Comparison of ENCODE assay signal across 15 cellular contexts in the genomic region with DNA sequence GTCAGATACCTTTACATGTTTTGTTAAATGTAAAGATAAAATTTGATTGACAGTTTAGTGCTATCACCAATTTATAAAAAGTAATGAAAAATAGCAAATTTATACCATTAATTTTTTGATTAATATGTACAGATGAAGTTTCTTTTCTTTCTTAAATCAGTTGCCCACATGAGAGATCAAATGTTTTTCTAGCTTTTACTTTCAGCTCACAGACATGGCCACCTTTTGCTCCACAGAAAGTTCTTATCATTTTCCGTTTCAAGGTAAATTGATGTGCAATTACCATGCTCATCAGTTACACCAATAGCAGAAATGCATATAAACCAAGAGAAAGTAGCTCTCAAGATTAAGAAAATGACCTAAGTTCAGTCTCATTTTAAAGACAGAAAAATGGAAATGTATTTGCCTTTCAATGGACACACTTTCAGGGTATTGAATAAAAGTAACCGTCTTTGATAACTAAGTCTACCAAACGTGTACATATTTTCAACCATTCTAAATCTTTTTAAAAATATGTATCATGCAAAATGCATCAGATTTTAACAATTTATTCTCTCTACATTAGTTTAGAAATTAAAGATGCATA. TPM values are rescaled to one million over a fixed set of nuclear protein-coding genes. Genes with fewer than 3 reads are reported as not detected.
A peak's percentile ranks its signal among the peaks of the same experiment; 100 is the strongest.
DNase-seq lines count a peak whose midpoint lies in the region; ATAC-seq and TF ChIP-seq lines count a peak whose summit lies in the region.
"Had no signal": no experiment of that assay in that cellular context is flagged by ENCODE, and none has a peak within 500 bp of the region (broad histone marks: within the 10 kb centered on the region; RNA-seq: fewer than 3 reads in every experiment).

No MANE protein-coding gene starts in this region.

- ATAC-seq in activated T-cell treated with anti-CD3 and anti-CD28 coated beads, Interleukin-2, amount 50 U/mL, for 72 hours (replicated peaks in 1 of 2): no peak
- ATAC-seq in HG03139 (IDR thresholded peaks at IDR 0.05; ENCODE audit: unreplicated experiment): no peak

- H3K4me3 ChIP-seq in hepatocyte: no peak overlapping the region
- H3K4me3 ChIP-seq in transverse colon: peak overlapping the region in 2 of 4 donors; percentile 34 to 57

- intact Hi-C loops in activated CD4-positive, alpha-beta memory T cell treated with anti-CD3 and anti-CD28 coated beads for 36 hours (cut with micrococcal nuclease): loop anchor here (2.0 kb wide), 2 partner anchors 17 to 321 kb away; partner anchors contain the start of gene EXOC2
- intact Hi-C loops in transverse colon (cut with DNase I; ENCODE audit: low total_unique reads): loop anchor here (10.0 kb wide), 1 partner anchor 115 kb away; no protein-coding TSS in a partner anchor

- DNase-seq in activated T-cell treated with anti-CD3 and anti-CD28 coated beads, Interleukin-2, amount 50 U/mL, for 72 hours: no peak
- no peak for DNase-seq in activated T-cell treated with anti-CD3 and anti-CD28 coated beads, Interleukin-2, amount 50 U/mL, for 1 hour
- DNase-seq in activated CD4-positive, alpha-beta memory T cell treated with anti-CD3 and anti-CD28 coated beads for 36 hours: no peak
- no peak for DNase-seq in hepatocyte (ENCODE audit: low spot score)
- DNase-seq in transverse colon: no peak
- DNase-seq in Kasumi-1 (lab: John Stamatoyannopoulos, UW): no peak
- DNase-seq in SIG-M5 (lab: John Stamatoyannopoulos, UW): no peak
- DNase-seq: activated CD4-positive, CD25-positive, alpha-beta regulatory T cell; activated effector memory CD4-positive, alpha-beta T cell treated with anti-CD3 and anti-CD28 coated beads, Interleukin-2, amount 50 U/mL, for 16 hours; effector CD4-positive, alpha-beta T cell; foreskin melanocyte; mesenchymal stem cell; NCI-H2227 treated with DMSO at 0.1 percent for 48 hours had no signal

- H3K4me1 ChIP-seq in hepatocyte (ENCODE audit: insufficient read depth) (peaks cover 3% of the 10 kb centered on the region), transverse colon (peaks cover 0 to 16% (median 2%) of the 10 kb centered on the region in 4 donors)
- H3K4me1 ChIP-seq: parathyroid adenoma had no signal

- H3K27me3 Mint-ChIP-seq in activated T-cell treated with anti-CD3 and anti-CD28 coated beads, Interleukin-2, amount 50 U/mL, for 72 hours (ENCODE audit: low read depth): peaks cover 13% of the 10 kb centered on the region
- H3K27me3 Mint-ChIP-seq in activated CD4-positive, alpha-beta memory T cell treated with anti-CD3 and anti-CD28 coated beads for 36 hours: peaks cover 7% of the 10 kb centered on the region

- no peak for TF ChIP-seq POLR2A in transverse colon (IDR thresholded peaks at IDR 0.05)

- H3K27me3 ChIP-seq in hepatocyte (peaks cover 8% of the 10 kb centered on the region), transverse colon (peaks cover 40% of the 10 kb centered on the region)

- no peaks in the 10 kb centered on the region for H3K9me2 ChIP-seq in hepatocyte (replicated peaks; ENCODE audit: insufficient read depth)

- H3K4me2 ChIP-seq in hepatocyte: peak overlapping the region; percentile 97

- no peaks in the 10 kb centered on the region for H3K36me3 Mint-ChIP-seq in activated T-cell treated with anti-CD3 and anti-CD28 coated beads, Interleukin-2, amount 50 U/mL, for 72 hours (ENCODE audit: insufficient read depth in 2 of 2)
- no peaks in the 10 kb centered on the region for H3K36me3 Mint-ChIP-seq in activated CD4-positive, alpha-beta memory T cell treated with anti-CD3 and anti-CD28 coated beads for 36 hours

- CTCF ChIA-PET in activated CD4-positive, alpha-beta memory T cell treated with anti-CD3 and anti-CD28 coated beads for 36 hours (lab: Charles Lee): interaction anchor here (0.6 to 1.0 kb wide), 3 partner anchors 9 to 540 kb away, joined by 3 to 4 read pairs (median 3); no protein-coding TSS in a partner anchor

- no peaks in the 10 kb centered on the region for H3K36me3 ChIP-seq in hepatocyte (replicated peaks; ENCODE audit: insufficient read depth, low read depth)
- no peaks in the 10 kb centered on the region for H3K36me3 ChIP-seq in transverse colon

- in situ Hi-C loops in transverse colon (cut with MboI; ENCODE audit: low pct_ligation_motif_present in 1 of 4, low pct_unique_long_range_greater_than_20kb in 1 of 4, low sequenced_read_pairs in 3 of 4): loop anchor here in 1 of 4 donors (25.0 kb wide), 1 partner anchor 678 kb away; the partner anchor contains the start of gene FOXF2

- peak overlapping the region; percentile 98 for H3K27ac Mint-ChIP-seq in activated T-cell treated with anti-CD3 and anti-CD28 coated beads, Interleukin-2, amount 50 U/mL, for 72 hours
- H3K27ac Mint-ChIP-seq in activated CD4-positive, alpha-beta memory T cell treated with anti-CD3 and anti-CD28 coated beads for 36 hours: no peak overlapping the region

- POLR2A ChIA-PET in activated CD4-positive, alpha-beta memory T cell treated with anti-CD3 and anti-CD28 coated beads for 36 hours (lab: Charles Lee): interaction anchor here (1.5 kb wide), 1 partner anchor 26 kb away, joined by 3 read pairs; no protein-coding TSS in a partner anchor

- WGBS in hepatocyte (ENCODE audit: low lambda C conversion rate, missing lambda C conversion rate): 81% methylated on average over 3 of the region's 3 CpGs
- 69 to 78% methylated on average over 3 of the region's 3 CpGs for WGBS in transverse colon (ENCODE audit: low coverage in 1 of 2), 2 donors

- H2AFZ ChIP-seq in hepatocyte: no peak overlapping the region

- TF ChIP-seq CTCF in hepatocyte (IDR thresholded peaks at IDR 0.05; ENCODE audit: poor library complexity) (no peak), transverse colon (IDR thresholded peaks at IDR 0.05) (no peak)

- peak overlapping the region; percentile 94 to 98 for H3K4me3 Mint-ChIP-seq in activated T-cell treated with anti-CD3 and anti-CD28 coated beads, Interleukin-2, amount 50 U/mL, for 72 hours
- H3K4me3 Mint-ChIP-seq in activated CD4-positive, alpha-beta memory T cell treated with anti-CD3 and anti-CD28 coated beads for 36 hours: peak overlapping the region; percentile 5

- peaks cover 43% of the 10 kb centered on the region for H3K4me1 Mint-ChIP-seq in activated T-cell treated with anti-CD3 and anti-CD28 coated beads, Interleukin-2, amount 50 U/mL, for 72 hours (ENCODE audit: low read depth)
- H3K4me1 Mint-ChIP-seq in activated CD4-positive, alpha-beta memory T cell treated with anti-CD3 and anti-CD28 coated beads for 36 hours (ENCODE audit: low read depth): peaks cover 26% of the 10 kb centered on the region

- peaks cover 3% of the 10 kb centered on the region for H3K79me2 ChIP-seq in hepatocyte
- H3K79me2 ChIP-seq: parathyroid adenoma had no signal

- no peak for TF ChIP-seq EP300 in transverse colon (IDR thresholded peaks at IDR 0.05; ENCODE audit: low read depth)

- no peaks in the 10 kb centered on the region for H3K9me3 Mint-ChIP-seq in activated T-cell treated with anti-CD3 and anti-CD28 coated beads, Interleukin-2, amount 50 U/mL, for 72 hours
- H3K9me3 Mint-ChIP-seq in activated CD4-positive, alpha-beta memory T cell treated with anti-CD3 and anti-CD28 coated beads for 36 hours: no peaks in the 10 kb centered on the region

- H3K27ac ChIP-seq in hepatocyte: peak overlapping the region; percentile 95
- peak overlapping the region; percentile 85 to 92 (median 90) for H3K27ac ChIP-seq in transverse colon

- H4K20me1 ChIP-seq in hepatocyte (ENCODE audit: insufficient read depth, poor library complexity, severe bottlenecking): no peaks in the 10 kb centered on the region

- H3K9me3 ChIP-seq in hepatocyte (ENCODE audit: low read depth): no peaks in the 10 kb centered on the region
- H3K9me3 ChIP-seq in transverse colon: no peaks in the 10 kb centered on the region

RNA-seq across cellular contexts. Expression of gene EXOC2, which starts 16.6 kb away (rescaled TPM):
- total RNA-seq in activated T-cell treated with anti-CD3 and anti-CD28 coated beads, Interleukin-2, amount 50 U/mL, for 72 hours: 10 to 100 TPM; 42.2 to 46.1 TPM
- total RNA-seq in activated CD4-positive, alpha-beta memory T cell treated with anti-CD3 and anti-CD28 coated beads for 36 hours: 10 to 100 TPM; 40.5 to 42.3 TPM
- total RNA-seq in hepatocyte (27.0 and 32.5 TPM in 2 replicates), transverse colon (10 to 100 TPM in 3 of 4 donors, 1 to 10 TPM in 1; 7.6 to 22.5 (median 20.2) TPM)
- polyA plus RNA-seq in hepatocyte: 15.4 and 16.9 TPM in 2 replicates

RNA-seq across cellular contexts. Expression of gene HUS1B, which starts 52.7 kb away (rescaled TPM):
- total RNA-seq in activated T-cell treated with anti-CD3 and anti-CD28 coated beads, Interleukin-2, amount 50 U/mL, for 72 hours: under 1 TPM; 0.79 to 0.89 TPM
- total RNA-seq in activated CD4-positive, alpha-beta memory T cell treated with anti-CD3 and anti-CD28 coated beads for 36 hours: 1 to 10 TPM; 1.1 to 1.5 TPM
- total RNA-seq in hepatocyte: 0.33 and 1.2 TPM in 2 replicates
- 0.45 and 1.2 TPM in 2 replicates for polyA plus RNA-seq in hepatocyte
- 1 to 10 TPM in 2 of 4 donors, under 1 TPM in 1, not detected in 1; 0.80 to 7.5 (median 3.7) TPM for total RNA-seq in transverse colon
